ENCODE assay signal across 20 cellular contexts in the genomic region with DNA sequence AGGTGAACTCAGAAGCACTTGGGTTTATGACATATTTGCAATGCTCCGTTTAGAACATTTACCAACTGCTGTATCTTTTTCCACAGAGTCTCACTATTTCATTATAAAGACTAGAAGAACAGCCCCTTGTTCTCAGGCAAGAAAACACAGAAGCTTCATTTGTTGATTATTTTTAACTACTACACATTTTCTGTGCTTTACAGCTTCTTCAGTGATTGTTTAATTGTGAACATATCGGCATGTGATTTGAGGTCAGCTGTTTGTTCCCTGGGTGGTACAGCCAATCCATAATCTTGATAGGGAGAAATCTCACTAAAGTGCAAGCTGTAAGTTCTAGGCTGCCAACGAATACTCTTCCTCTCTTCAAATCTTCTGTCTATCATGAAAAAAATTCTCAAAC.
"Had no signal": no experiment of that assay in that cellular context is flagged by ENCODE, and none has a peak within 500 bp of the region (broad histone marks: within the 10 kb centered on the region; RNA-seq: fewer than 3 reads in every experiment).

No MANE protein-coding gene starts in this region.

- H3K36me3 Mint-ChIP-seq: activated naive CD8-positive, alpha-beta T cell treated with anti-CD3 and anti-CD28 coated beads, Interleukin-2, amount 10 ng/mL, durations not matched to agents 7 days and 5 days; natural killer cell; stimulated activated effector memory CD8-positive, alpha-beta T cell treated with anti-CD3 and anti-CD28 coated beads, Interleukin-12 subunit alpha, Interleukin-12 subunit beta, amount 100 ng/mL, for 72 hours had no signal

- H3K9me3 ChIP-seq: sigmoid colon, tibial artery had no signal

- ATAC-seq: activated CD8-positive, alpha-beta T cell treated with anti-CD3 and anti-CD28 coated beads for 36 hours; left cardiac atrium; natural killer cell; stimulated activated effector memory CD8-positive, alpha-beta T cell treated with anti-CD3 and anti-CD28 coated beads, Interleukin-12 subunit alpha, Interleukin-12 subunit beta, amount 100 ng/mL, for 72 hours had no signal

- H3K4me1 Mint-ChIP-seq: natural killer cell had no signal

- H3K27ac ChIP-seq: brain microvascular endothelial cell, parathyroid adenoma, sigmoid colon, tibial artery had no signal

- H3K4me3 ChIP-seq: sigmoid colon, tibial artery had no signal

- H3K27ac Mint-ChIP-seq: activated CD4-positive, alpha-beta T cell treated with anti-CD3 and anti-CD28 coated beads, Interleukin-2, amount 10 ng/mL, durations not matched to agents 24 days and 14 days; activated CD8-positive, alpha-beta T cell treated with anti-CD3 and anti-CD28 coated beads for 36 hours; activated naive CD8-positive, alpha-beta T cell treated with anti-CD3 and anti-CD28 coated beads, Interleukin-2, amount 10 ng/mL, durations not matched to agents 7 days and 5 days; activated T-helper 2 cell treated with anti-CD3 and anti-CD28 coated beads, Interferon-gamma antibody, Interleukin-2, Interleukin-4, amounts not matched to agents 10 μg/mL and 5 μg/mL and 100 μg/mL, durations not matched to agents 14 hours and 24 hours and 36 hours; natural killer cell; stimulated activated effector memory CD8-positive, alpha-beta T cell treated with anti-CD3 and anti-CD28 coated beads, Interleukin-12 subunit alpha, Interleukin-12 subunit beta, amount 100 ng/mL, for 72 hours had no signal

- H3K4me3 Mint-ChIP-seq: activated CD4-positive, alpha-beta T cell treated with anti-CD3 and anti-CD28 coated beads, Interleukin-2, amount 10 ng/mL, durations not matched to agents 24 days and 14 days; activated CD8-positive, alpha-beta T cell treated with anti-CD3 and anti-CD28 coated beads for 36 hours; activated naive CD8-positive, alpha-beta T cell treated with anti-CD3 and anti-CD28 coated beads, Interleukin-2, amount 10 ng/mL, durations not matched to agents 7 days and 5 days; natural killer cell; stimulated activated effector memory CD8-positive, alpha-beta T cell treated with anti-CD3 and anti-CD28 coated beads, Interleukin-12 subunit alpha, Interleukin-12 subunit beta, amount 100 ng/mL, for 72 hours had no signal

- H3K27me3 ChIP-seq: brain microvascular endothelial cell, sigmoid colon had no signal

- H3K9me3 Mint-ChIP-seq: activated CD4-positive, alpha-beta T cell treated with anti-CD3 and anti-CD28 coated beads, Interleukin-2, amount 10 ng/mL, durations not matched to agents 24 days and 14 days; activated CD8-positive, alpha-beta T cell treated with anti-CD3 and anti-CD28 coated beads for 36 hours; activated naive CD8-positive, alpha-beta T cell treated with anti-CD3 and anti-CD28 coated beads, Interleukin-2, amount 10 ng/mL, durations not matched to agents 7 days and 5 days; activated T-helper 2 cell treated with anti-CD3 and anti-CD28 coated beads, Interferon-gamma antibody, Interleukin-2, Interleukin-4, amounts not matched to agents 10 μg/mL and 5 μg/mL and 100 μg/mL, durations not matched to agents 14 hours and 24 hours and 36 hours; natural killer cell; stimulated activated effector memory CD8-positive, alpha-beta T cell treated with anti-CD3 and anti-CD28 coated beads, Interleukin-12 subunit alpha, Interleukin-12 subunit beta, amount 100 ng/mL, for 72 hours had no signal

- H3K4me1 ChIP-seq: parathyroid adenoma, sigmoid colon, tibial artery had no signal

- H3K36me3 ChIP-seq: brain microvascular endothelial cell, sigmoid colon, tibial artery had no signal

- DNase-seq: activated CD4-positive, alpha-beta T cell treated with anti-CD3 and anti-CD28 coated beads, Interleukin-2, amount 10 ng/mL, durations not matched to agents 24 days and 14 days; activated CD8-positive, alpha-beta T cell treated with anti-CD3 and anti-CD28 coated beads for 36 hours; activated naive CD4-positive, alpha-beta T cell treated with Interleukin-2 at 50 U/mL for 16 hours; activated naive CD8-positive, alpha-beta T cell treated with anti-CD3 and anti-CD28 coated beads, Interleukin-2, amount 10 ng/mL, durations not matched to agents 7 days and 5 days; activated T-cell treated with anti-CD3 and anti-CD28 coated beads, Interleukin-2, amount 50 U/mL, for 1 hour; brain microvascular endothelial cell; effector CD8-positive, alpha-beta T cell; foreskin fibroblast; glutamatergic neuron; left cardiac atrium; mesendoderm; natural killer cell; sigmoid colon; stimulated activated CD4-positive, alpha-beta T cell treated with anti-CD3 and anti-CD28 coated beads, Interleukin-4, amount 100 ng/mL, for 24 hours; T-helper 1 cell; T1000; tibial artery had no signal
